Comparison of ENCODE assay signal across 14 cellular contexts in the genomic region with DNA sequence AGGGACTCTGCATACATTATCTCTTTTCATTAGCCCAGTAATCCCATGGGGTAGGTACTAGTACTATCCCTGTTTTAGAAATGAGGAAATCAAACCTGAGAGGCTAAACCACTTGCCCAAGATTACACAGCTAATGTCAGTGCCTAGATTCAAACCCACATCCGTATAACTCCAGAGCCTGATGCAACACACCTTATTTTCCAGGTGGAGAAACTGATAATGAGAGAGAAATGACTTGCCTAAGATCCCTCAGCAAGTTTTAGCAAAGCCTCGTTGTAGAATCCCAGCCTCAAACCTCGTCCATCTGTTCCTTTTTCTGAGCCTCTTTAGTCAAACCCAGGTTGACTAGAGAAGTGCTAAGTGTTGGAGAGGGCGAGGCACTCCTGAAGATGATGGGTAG. TPM values are rescaled to one million over a fixed set of nuclear protein-coding genes. Genes with fewer than 3 reads are reported as not detected.
DNase-seq lines count a peak whose midpoint lies in the region; ATAC-seq and TF ChIP-seq lines count a peak whose summit lies in the region.
"Had no signal": no experiment of that assay in that cellular context is flagged by ENCODE, and none has a peak within 500 bp of the region (broad histone marks: within the 10 kb centered on the region; RNA-seq: fewer than 3 reads in every experiment).

No MANE protein-coding gene starts in this region.

- no peaks in the 10 kb centered on the region for H3K9me3 ChIP-seq in Caco-2
- no peaks in the 10 kb centered on the region for H3K9me3 ChIP-seq in HUES6 (ENCODE audit: control insufficient read depth, insufficient read depth, low read depth, low read length)
- H3K9me3 ChIP-seq in esophagus muscularis mucosa: no peaks in the 10 kb centered on the region
- no peaks in the 10 kb centered on the region for H3K9me3 ChIP-seq in trophoblast cell (ENCODE audit: insufficient read depth, low read depth, low read length)
- H3K9me3 ChIP-seq: pancreas, stomach had no signal

- TF ChIP-seq CTCF in Caco-2 (IDR thresholded peaks at IDR 0.05; ENCODE audit: insufficient read depth in 1 of 2, low read depth in 1 of 2, low read length in 1 of 2, severe bottlenecking in 1 of 2, unreplicated experiment in 1 of 2) (no peak), esophagus muscularis mucosa (IDR thresholded peaks at IDR 0.05) (no peak)

- peak overlapping the region; percentile 48 for H3K27ac Mint-ChIP-seq in Caco-2 (ENCODE audit: unreplicated experiment)

- H3K4me2 ChIP-seq in trophoblast cell (ENCODE audit: low read length): no peak overlapping the region

- H3K36me3 ChIP-seq in Caco-2 (ENCODE audit: control insufficient read depth, insufficient read depth, low read length): no peaks in the 10 kb centered on the region
- H3K36me3 ChIP-seq in HUES6 (ENCODE audit: control insufficient read depth, insufficient read depth, low read length): no peaks in the 10 kb centered on the region
- H3K36me3 ChIP-seq in esophagus muscularis mucosa: no peaks in the 10 kb centered on the region
- no peaks in the 10 kb centered on the region for H3K36me3 ChIP-seq in trophoblast cell (ENCODE audit: control insufficient read depth in 1 of 2, insufficient read depth in 2 of 2, low read length in 2 of 2)
- H3K36me3 ChIP-seq: pancreas, stomach had no signal

- H2AFZ ChIP-seq in trophoblast cell (ENCODE audit: insufficient read depth, low read length, poor library complexity): no peak overlapping the region

- H3K36me3 Mint-ChIP-seq in Caco-2 (ENCODE audit: insufficient read depth, unreplicated experiment): no peaks in the 10 kb centered on the region

- H3K79me1 ChIP-seq in trophoblast cell (ENCODE audit: low read length): peaks cover 30% of the 10 kb centered on the region

- no peak overlapping the region for H3K4me3 ChIP-seq in Caco-2 (ENCODE audit: low read depth, low read length)
- H3K4me3 ChIP-seq in HUES6 (ENCODE audit: low read depth, low read length): peak overlapping the region; percentile 84; the same call in 1 of the 2 replicates
- H3K4me3 ChIP-seq in esophagus muscularis mucosa: peak overlapping the region in 1 of 4 donors; percentile 78
- H3K4me3 ChIP-seq in trophoblast cell (ENCODE audit: low read depth, low read length): no peak overlapping the region

- peak overlapping the region; percentile 19 for H3K14ac ChIP-seq in trophoblast cell (ENCODE audit: low read length)

- peaks cover 18% of the 10 kb centered on the region for H3K79me2 ChIP-seq in trophoblast cell (ENCODE audit: control insufficient read depth, insufficient read depth, low read length, poor library complexity)

- 84% methylated on average over 4 of the region's 4 CpGs for WGBS in esophagus muscularis mucosa
- WGBS in trophoblast cell (ENCODE audit: extremely low coverage, insufficient coverage, insufficient read length): no CpG with 5 or more reads among the region's 4 CpGs

- peak overlapping the region; percentile 64 for H2AK5ac ChIP-seq in trophoblast cell (ENCODE audit: low read length)

- H4K8ac ChIP-seq in trophoblast cell (ENCODE audit: low read depth, low read length): peak overlapping the region; percentile 46

- H3K4me1 ChIP-seq in Caco-2: peaks cover 37% of the 10 kb centered on the region
- H3K4me1 ChIP-seq in HUES6 (ENCODE audit: control insufficient read depth, insufficient read depth, low read length): peaks cover 26% of the 10 kb centered on the region; the same call in 1 of the 2 replicates
- peaks cover 19 to 45% (median 42%) of the 10 kb centered on the region in 4 donors for H3K4me1 ChIP-seq in esophagus muscularis mucosa
- peaks cover 8 to 13% of the 10 kb centered on the region in 2 experiments for H3K4me1 ChIP-seq in trophoblast cell (ENCODE audit: control insufficient read depth in 1 of 2, insufficient read depth in 2 of 2, low read length in 2 of 2)
- H3K4me1 ChIP-seq: foreskin keratinocyte had no signal

- peaks cover 37% of the 10 kb centered on the region for H3K4me1 Mint-ChIP-seq in Caco-2 (ENCODE audit: low read depth, unreplicated experiment)

- no peak overlapping the region for H3K23ac ChIP-seq in trophoblast cell (ENCODE audit: low read length)

- H3K27me3 Mint-ChIP-seq in Caco-2 (ENCODE audit: insufficient read depth, unreplicated experiment): no peaks in the 10 kb centered on the region

- peak overlapping the region; percentile 7 for H3K18ac ChIP-seq in trophoblast cell (ENCODE audit: low read length)

- H3K27ac ChIP-seq in HUES6 (ENCODE audit: low read depth, low read length) (peak overlapping the region; percentile 26; the same call in 1 of the 2 replicates), esophagus muscularis mucosa (replicated peaks in 1 of 4) (peak overlapping the region; percentile 93 to 96 (median 94)), trophoblast cell (ENCODE audit: low read depth, low read length) (peak overlapping the region; percentile 98)
- H3K27ac ChIP-seq: foreskin keratinocyte, pancreas, PC-9 had no signal

- CTCF ChIA-PET in Caco-2 (lab: Charles Lee): no interaction called here

- DNase-seq in Caco-2 (no peak), esophagus muscularis mucosa (ENCODE audit: extremely low spot score) (no peak), trophoblast cell (peak in 1 of 2 donors; percentile 68), T1000 (lab: John Stamatoyannopoulos, UW) (no peak), NCI-H524 treated with DMSO at 0.1 percent for 48 hours (lab: John Stamatoyannopoulos, UW) (no peak)
- DNase-seq: activated T-cell treated with anti-CD3 and anti-CD28 coated beads for 4 hours, mammary epithelial cell, NCI-H446, pancreas, PC-9, stomach had no signal

- peak overlapping the region; percentile 32 for H3K4me3 Mint-ChIP-seq in Caco-2 (ENCODE audit: unreplicated experiment)

- H3K9ac ChIP-seq in HUES6 (ENCODE audit: low read length) (peak overlapping the region; percentile 41), trophoblast cell (ENCODE audit: low read length) (no peak overlapping the region)

- intact Hi-C loops in Caco-2 (cut with micrococcal nuclease; ENCODE audit: unreplicated experiment): loop anchor here (2.0 to 5.0 kb wide), 3 partner anchors 18 to 166 kb away; a partner anchor contains a TSS
- intact Hi-C loops in esophagus muscularis mucosa (cut with DNase I): loop anchor here (10.0 kb wide), 1 partner anchor 138 kb away; no protein-coding TSS in a partner anchor

- peak overlapping the region; percentile 71 for H2BK5ac ChIP-seq in trophoblast cell (ENCODE audit: low read depth, low read length, poor library complexity)

- H3K27me3 ChIP-seq in Caco-2 (replicated peaks; ENCODE audit: control insufficient read depth, insufficient read depth, low read length) (no peaks in the 10 kb centered on the region), HUES6 (ENCODE audit: control insufficient read depth, insufficient read depth, low read length) (peaks cover 12% of the 10 kb centered on the region; the same call in 1 of the 2 replicates), esophagus muscularis mucosa (peaks cover 0 to 5% (median 0%) of the 10 kb centered on the region in 4 donors), trophoblast cell (ENCODE audit: insufficient read depth, low read length) (no peaks in the 10 kb centered on the region)

- H4K12ac ChIP-seq in trophoblast cell (ENCODE audit: low read depth, low read length): no peak overlapping the region

- H4K91ac ChIP-seq in trophoblast cell (ENCODE audit: low read depth, low read length): peak overlapping the region; percentile 85

- no peaks in the 10 kb centered on the region for H3K9me3 Mint-ChIP-seq in Caco-2 (ENCODE audit: unreplicated experiment)

- no TSS peak for BruUV-seq in Caco-2 (replicated peaks; lab: Mats Ljungman, UMichigan)

- POLR2A ChIA-PET in Caco-2 (lab: Charles Lee): interaction anchor here (0.5 kb wide), 1 partner anchor 58 kb away, joined by 3 read pairs; no protein-coding TSS in a partner anchor

- no peak for TF ChIP-seq EP300 in esophagus muscularis mucosa (IDR thresholded peaks at IDR 0.05)

- peak overlapping the region; percentile 50 for H2BK12ac ChIP-seq in trophoblast cell (ENCODE audit: low read length)

- no peak overlapping the region for H3K4ac ChIP-seq in trophoblast cell (ENCODE audit: low read depth, low read length)

- H2BK120ac ChIP-seq in trophoblast cell (ENCODE audit: insufficient read depth, low read length, poor library complexity): peak overlapping the region; percentile 62

- no peak for TF ChIP-seq POLR2A in esophagus muscularis mucosa (IDR thresholded peaks at IDR 0.05; ENCODE audit: low read depth)

- ATAC-seq in HG03135 (IDR thresholded peaks at IDR 0.05; ENCODE audit: unreplicated experiment): no peak

RNA-seq across cellular contexts. Expression of a gene that starts 1.1 kb away (rescaled TPM):
- 62.9 and 69.4 TPM in 2 replicates for total RNA-seq in Caco-2 (2022)
- total RNA-seq in esophagus muscularis mucosa: 10 to 100 TPM; 25.0 to 43.6 (median 28.1) TPM
- polyA plus RNA-seq in trophoblast cell (2013): 241 and 257 TPM in 2 replicates

Comparison
In these comparisons a context has a peak if more than half of its experiments do, and no peak if none do; other contexts are left out.
1. H3K27ac ChIP-seq: peak in every context shown above with its lines; median percentile 98 in trophoblast cell; 94 in esophagus muscularis mucosa; 26 in HUES6.